ENCODE assay signal across 8 cellular contexts in the genomic region with DNA sequence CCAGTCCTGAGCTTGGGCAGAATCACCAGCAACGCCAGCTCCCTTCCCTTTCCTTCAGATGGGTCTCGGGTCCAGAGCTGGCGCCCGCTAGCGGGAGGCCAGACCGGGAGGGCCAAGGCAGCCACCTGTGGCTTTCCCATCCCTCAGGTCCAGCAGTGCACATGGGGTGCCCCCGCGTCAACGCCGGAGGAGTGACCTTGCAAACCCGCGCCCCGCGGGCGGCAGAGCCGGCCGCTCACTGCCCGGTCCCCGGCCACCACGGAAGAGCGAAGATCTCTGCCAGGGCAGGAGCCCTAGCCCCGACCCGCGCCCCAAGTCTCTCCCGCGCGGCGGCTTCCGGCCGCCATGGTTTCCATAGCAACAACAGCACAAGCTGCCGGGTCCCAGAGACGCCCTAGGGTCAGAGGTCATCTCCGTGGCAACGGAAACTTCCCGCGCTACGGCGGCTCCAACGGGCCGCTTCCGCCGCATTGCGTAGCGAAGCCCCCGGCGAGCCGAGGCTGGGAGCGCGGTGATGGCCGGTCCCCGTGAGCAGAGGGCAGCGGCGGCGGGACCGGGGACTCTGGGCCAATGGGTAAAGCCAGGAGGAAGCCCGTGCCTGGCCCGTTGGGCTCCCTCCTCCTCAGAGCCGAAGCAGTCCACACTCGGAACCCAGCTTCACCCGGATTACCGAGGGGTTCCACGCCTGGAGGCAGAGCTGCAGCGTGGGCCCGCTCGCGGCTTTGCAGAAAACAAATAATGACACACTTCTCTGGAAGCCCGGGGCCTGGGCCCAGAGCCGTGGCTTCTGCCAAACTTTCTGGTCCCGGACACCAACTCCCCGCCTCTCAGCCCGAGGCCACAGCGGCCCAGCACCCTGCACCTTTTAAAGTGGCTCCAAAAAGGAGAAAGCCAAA. TPM values are rescaled to one million over a fixed set of nuclear protein-coding genes. Genes with fewer than 3 reads are reported as not detected.
DNase-seq lines count a peak whose midpoint lies in the region; ATAC-seq and TF ChIP-seq lines count a peak whose summit lies in the region.

No MANE protein-coding gene starts in this region.

- BruUV-seq in Calu3 (replicated peaks; lab: Mats Ljungman, UMichigan) = no TSS peak

- ATAC-seq in GM21390 (IDR thresholded peaks at IDR 0.05; ENCODE audit: unreplicated experiment) = peak; percentile 96
- ATAC-seq in omental fat pad (ENCODE audit: low FRiP score) = peak; percentile 90

- peaks cover 9% of the 10 kb centered on the region for H3K36me3 Mint-ChIP-seq in Calu3 (ENCODE audit: insufficient read depth, unreplicated experiment)
- H3K36me3 Mint-ChIP-seq in activated naive CD4-positive, alpha-beta T cell treated with anti-CD3 and anti-CD28 coated beads, Interleukin-2, amount 50 U/mL, for 24 hours = peaks cover 2% of the 10 kb centered on the region

- H3K9me3 ChIP-seq in HUES64 (ENCODE audit: insufficient read depth, low read depth, low read length) (no peaks in the 10 kb centered on the region), suprapubic skin (no peaks in the 10 kb centered on the region)

- H3K4me3 ChIP-seq in HUES64 (ENCODE audit: low read length) (peak overlapping the region; percentile 90), suprapubic skin (peak overlapping the region; percentile 87)

- CTCF ChIA-PET in Calu3 (lab: Charles Lee) = interaction anchor here (0.6 to 0.8 kb wide), 2 partner anchors 197 to 1266 kb away, joined by 3 read pairs; no protein-coding TSS in a partner anchor

- H3K27ac Mint-ChIP-seq in Calu3 (ENCODE audit: unreplicated experiment) = no peak overlapping the region
- peak overlapping the region; percentile 90 for H3K27ac Mint-ChIP-seq in activated naive CD4-positive, alpha-beta T cell treated with anti-CD3 and anti-CD28 coated beads, Interleukin-2, amount 50 U/mL, for 24 hours

- TF ChIP-seq POLR2A in suprapubic skin (IDR thresholded peaks at IDR 0.05) = no peak

- intact Hi-C loops in Calu3 (cut with micrococcal nuclease; ENCODE audit: unreplicated experiment) = no loop called here
- intact Hi-C loops in head of caudate nucleus (cut with DNase I) = no loop called here

- no peak for TF ChIP-seq CTCF in Calu3 (IDR thresholded peaks at IDR 0.05; ENCODE audit: unreplicated experiment)
- TF ChIP-seq CTCF in omental fat pad (IDR thresholded peaks at IDR 0.05) = no peak
- TF ChIP-seq CTCF in suprapubic skin (IDR thresholded peaks at IDR 0.05) = no peak

- H3K4me1 Mint-ChIP-seq in Calu3 (ENCODE audit: low read depth, unreplicated experiment) = no peaks in the 10 kb centered on the region
- peaks cover 31% of the 10 kb centered on the region for H3K4me1 Mint-ChIP-seq in activated naive CD4-positive, alpha-beta T cell treated with anti-CD3 and anti-CD28 coated beads, Interleukin-2, amount 50 U/mL, for 24 hours

- DNase-seq in Calu3 = peak; percentile 67
- peak; percentile 99 for DNase-seq in SHP77 (lab: John Stamatoyannopoulos, UW)
- peak; percentile 83 to 98 (median 94) for DNase-seq in head of caudate nucleus
- DNase-seq in omental fat pad (ENCODE audit: low spot score) = peak; percentile 75
- DNase-seq in suprapubic skin (ENCODE audit: low spot score in 2 of 2) = peak; percentile 95 to 96

- no peaks in the 10 kb centered on the region for H3K36me3 ChIP-seq in HUES64 (ENCODE audit: insufficient read depth, low read length)
- H3K36me3 ChIP-seq in suprapubic skin = no peaks in the 10 kb centered on the region

- H3K4me1 ChIP-seq in HUES64 (ENCODE audit: insufficient read depth, low read length) (peaks cover 7% of the 10 kb centered on the region; the same call in 1 of the 2 replicates), suprapubic skin (peaks cover 16% of the 10 kb centered on the region)

- H3K9ac ChIP-seq in HUES64 (ENCODE audit: low read depth, low read length) = peak overlapping the region; percentile 96

- peak overlapping the region; percentile 70 for H3K4me3 Mint-ChIP-seq in Calu3 (ENCODE audit: low read depth, unreplicated experiment)
- peak overlapping the region; percentile 89 for H3K4me3 Mint-ChIP-seq in activated naive CD4-positive, alpha-beta T cell treated with anti-CD3 and anti-CD28 coated beads, Interleukin-2, amount 50 U/mL, for 24 hours

- WGBS in HUES64 = under 1% methylated on average over 72 of the region's 72 CpGs
- 0% methylated on average over 6 of the region's 72 CpGs for WGBS in suprapubic skin

- no peaks in the 10 kb centered on the region for H3K27me3 Mint-ChIP-seq in Calu3 (ENCODE audit: unreplicated experiment)
- peaks cover 14% of the 10 kb centered on the region for H3K27me3 Mint-ChIP-seq in activated naive CD4-positive, alpha-beta T cell treated with anti-CD3 and anti-CD28 coated beads, Interleukin-2, amount 50 U/mL, for 24 hours

- TF ChIP-seq EP300 in suprapubic skin (IDR thresholded peaks at IDR 0.05) = no peak

- H3K27ac ChIP-seq in HUES64 (ENCODE audit: low read depth, low read length) = peak overlapping the region; percentile 70
- H3K27ac ChIP-seq in suprapubic skin = peak overlapping the region; percentile 80

- peaks cover 35% of the 10 kb centered on the region for H3K27me3 ChIP-seq in HUES64 (ENCODE audit: insufficient read depth, low read length)
- no peaks in the 10 kb centered on the region for H3K27me3 ChIP-seq in suprapubic skin

- H3K9me3 Mint-ChIP-seq in Calu3 (ENCODE audit: low read depth, unreplicated experiment) = no peaks in the 10 kb centered on the region
- H3K9me3 Mint-ChIP-seq in activated naive CD4-positive, alpha-beta T cell treated with anti-CD3 and anti-CD28 coated beads, Interleukin-2, amount 50 U/mL, for 24 hours = peaks cover 6% of the 10 kb centered on the region

RNA-seq across cellular contexts. Expression of a gene that starts 7.4 kb away (rescaled TPM):
- total RNA-seq in Calu3 (2022) = 0.21 and 0.24 TPM in 2 replicates
- 0.30 TPM for polyA plus RNA-seq in HUES64 (2013, experiment 1 of 2)
- polyA plus RNA-seq in HUES64 (2013, experiment 2 of 2) = 0.13 TPM
- 1 to 10 TPM in 2 of 4 donors, under 1 TPM in 2; 0.12 to 3.5 (median 1.3) TPM for total RNA-seq in omental fat pad
- 1 to 10 TPM in 1 of 4 donors, under 1 TPM in 3; 0.08 to 1.4 (median 0.22) TPM for total RNA-seq in suprapubic skin

Comparison
In these comparisons a context has a peak if more than half of its experiments do, and no peak if none do; other contexts are left out.
1. Peak in every context shown above with its lines: DNase-seq, ATAC-seq, H3K4me3 ChIP-seq and H3K27ac ChIP-seq.